8 cellular contexts compared by ENCODE assay signal in genomic region chr1:174964261-174964984, GRCh38. TPM values are rescaled to one million over a fixed set of nuclear protein-coding genes. Genes with fewer than 3 reads are reported as not detected.
A peak's percentile ranks its signal among the peaks of the same experiment; 100 is the strongest.
DNase-seq lines count a peak whose midpoint lies in the region; ATAC-seq and TF ChIP-seq lines count a peak whose summit lies in the region.

No MANE protein-coding gene starts in this region.

- no peak overlapping the region for H3K4ac ChIP-seq in trophoblast cell (ENCODE audit: low read depth, low read length)

- no peak overlapping the region for H4K12ac ChIP-seq in trophoblast cell (ENCODE audit: low read depth, low read length)

- no peaks in the 10 kb centered on the region for H3K27me3 ChIP-seq in trophoblast cell (ENCODE audit: insufficient read depth, low read length)

- DNase-seq in RPMI8226 (peak; percentile 56), trophoblast cell (peak; percentile 53 to 79), COR-L47 (lab: John Stamatoyannopoulos, UW) (no peak), NCI-H446 treated with DMSO at 0.1 percent for 48 hours (lab: John Stamatoyannopoulos, UW) (no peak), NCI-H1417 treated with DMSO at 0.1 percent for 48 hours (lab: John Stamatoyannopoulos, UW) (no peak), HFFc6 (no peak)
- DNase-seq in effector memory CD8-positive, alpha-beta T cell = peak in 1 of 3 experiments; percentile 26

- H3K36me3 Mint-ChIP-seq in effector memory CD8-positive, alpha-beta T cell (ENCODE audit: insufficient read depth) = peaks cover 33% of the 10 kb centered on the region
- no peaks in the 10 kb centered on the region for H3K36me3 Mint-ChIP-seq in HFFc6 (ENCODE audit: low read depth)

- WGBS in trophoblast cell (ENCODE audit: extremely low coverage, insufficient coverage, insufficient read length) = no CpG with 5 or more reads among the region's 6 CpGs

- H3K79me2 ChIP-seq in trophoblast cell (ENCODE audit: control insufficient read depth, insufficient read depth, low read length, poor library complexity) = no peaks in the 10 kb centered on the region

- peak; percentile 44 for ATAC-seq in HG02759 (IDR thresholded peaks at IDR 0.05; ENCODE audit: unreplicated experiment)
- ATAC-seq in effector memory CD8-positive, alpha-beta T cell (replicated peaks) = peak; percentile 60

- H3K9me3 ChIP-seq in trophoblast cell (ENCODE audit: insufficient read depth, low read depth, low read length) = no peaks in the 10 kb centered on the region

- no peak overlapping the region for H2BK120ac ChIP-seq in trophoblast cell (ENCODE audit: insufficient read depth, low read length, poor library complexity)

- H3K27ac Mint-ChIP-seq in effector memory CD8-positive, alpha-beta T cell = peak overlapping the region; percentile 91 to 94
- H3K27ac Mint-ChIP-seq in HFFc6 = no peak overlapping the region

- peak overlapping the region; percentile 63 to 68 for H3K4me3 Mint-ChIP-seq in effector memory CD8-positive, alpha-beta T cell
- no peak overlapping the region for H3K4me3 Mint-ChIP-seq in HFFc6

- no peaks in the 10 kb centered on the region for H3K36me3 ChIP-seq in trophoblast cell (ENCODE audit: control insufficient read depth in 1 of 2, insufficient read depth in 2 of 2, low read length in 2 of 2)

- H3K4me1 Mint-ChIP-seq in effector memory CD8-positive, alpha-beta T cell (ENCODE audit: low read depth in 2 of 2) = peaks cover 41 to 53% of the 10 kb centered on the region in 2 donors
- peaks cover 15% of the 10 kb centered on the region for H3K4me1 Mint-ChIP-seq in HFFc6 (ENCODE audit: low read depth)

- no peak overlapping the region for H3K9ac ChIP-seq in trophoblast cell (ENCODE audit: low read length)

- no peak overlapping the region for H4K91ac ChIP-seq in trophoblast cell (ENCODE audit: low read depth, low read length)

- no peak overlapping the region for H3K18ac ChIP-seq in trophoblast cell (ENCODE audit: low read length)

- H3K4me2 ChIP-seq in trophoblast cell (ENCODE audit: low read length) = no peak overlapping the region

- no peak overlapping the region for H2BK5ac ChIP-seq in trophoblast cell (ENCODE audit: low read depth, low read length, poor library complexity)

- no peak overlapping the region for H3K14ac ChIP-seq in trophoblast cell (ENCODE audit: low read length)

- H3K4me3 ChIP-seq in trophoblast cell (ENCODE audit: low read depth, low read length) = no peak overlapping the region

- peaks cover 4 to 18% of the 10 kb centered on the region in 2 experiments for H3K4me1 ChIP-seq in trophoblast cell (ENCODE audit: control insufficient read depth in 1 of 2, insufficient read depth in 2 of 2, low read length in 2 of 2)

- H3K9me3 Mint-ChIP-seq in effector memory CD8-positive, alpha-beta T cell = no peaks in the 10 kb centered on the region
- H3K9me3 Mint-ChIP-seq in HFFc6 = no peaks in the 10 kb centered on the region

- H3K79me1 ChIP-seq in trophoblast cell (ENCODE audit: low read length) = peaks cover 16% of the 10 kb centered on the region

- H3K27me3 Mint-ChIP-seq in effector memory CD8-positive, alpha-beta T cell = no peaks in the 10 kb centered on the region
- H3K27me3 Mint-ChIP-seq in HFFc6 (ENCODE audit: insufficient read depth) = no peaks in the 10 kb centered on the region

- H3K23ac ChIP-seq in trophoblast cell (ENCODE audit: low read length) = no peak overlapping the region

- H2AFZ ChIP-seq in trophoblast cell (ENCODE audit: insufficient read depth, low read length, poor library complexity) = no peak overlapping the region

- H3K27ac ChIP-seq in trophoblast cell (ENCODE audit: low read depth, low read length) = no peak overlapping the region

- TF ChIP-seq CTCF in HFFc6 (IDR thresholded peaks at IDR 0.05) = no peak

- no peak overlapping the region for H4K8ac ChIP-seq in trophoblast cell (ENCODE audit: low read depth, low read length)

- H2AK5ac ChIP-seq in trophoblast cell (ENCODE audit: low read length) = no peak overlapping the region

- H2BK12ac ChIP-seq in trophoblast cell (ENCODE audit: low read length) = no peak overlapping the region

RNA-seq across cellular contexts. Expression of gene CACYBP, which starts 35.3 kb away (rescaled TPM):
- polyA plus RNA-seq in trophoblast cell (2013) = 77.9 and 79.7 TPM in 2 replicates
- total RNA-seq in HFFc6 (2021; fragmentation: NEBNext Ultra II Directional; extraction: Animal tissue kit (Norgen Biotek cat#: 25700)) = 100 to 1,000 TPM in 5 of 6 experiments, 10 to 100 TPM in 1; 89.9 to 164 (median 142) TPM

RNA-seq across cellular contexts. Expression of gene MRPS14, which starts 58.8 kb away (rescaled TPM):
- polyA plus RNA-seq in trophoblast cell (2013) = 43.3 and 44.2 TPM in 2 replicates
- 10 to 100 TPM; 30.1 to 43.4 (median 36.6) TPM for total RNA-seq in HFFc6 (2021; fragmentation: NEBNext Ultra II Directional; extraction: Animal tissue kit (Norgen Biotek cat#: 25700))

Comparison
In these comparisons a context has a peak if more than half of its experiments do, and no peak if none do; other contexts are left out.
1. DNase-seq: peak in RPMI8226 (single experiment) and trophoblast cell (2 of 2); none in COR-L47 (single experiment), NCI-H446 treated with DMSO at 0.1 percent for 48 hours (single experiment), NCI-H1417 treated with DMSO at 0.1 percent for 48 hours (single experiment) and HFFc6 (single experiment).